Comparison of ENCODE assay signal across 8 cellular contexts in the genomic region with DNA sequence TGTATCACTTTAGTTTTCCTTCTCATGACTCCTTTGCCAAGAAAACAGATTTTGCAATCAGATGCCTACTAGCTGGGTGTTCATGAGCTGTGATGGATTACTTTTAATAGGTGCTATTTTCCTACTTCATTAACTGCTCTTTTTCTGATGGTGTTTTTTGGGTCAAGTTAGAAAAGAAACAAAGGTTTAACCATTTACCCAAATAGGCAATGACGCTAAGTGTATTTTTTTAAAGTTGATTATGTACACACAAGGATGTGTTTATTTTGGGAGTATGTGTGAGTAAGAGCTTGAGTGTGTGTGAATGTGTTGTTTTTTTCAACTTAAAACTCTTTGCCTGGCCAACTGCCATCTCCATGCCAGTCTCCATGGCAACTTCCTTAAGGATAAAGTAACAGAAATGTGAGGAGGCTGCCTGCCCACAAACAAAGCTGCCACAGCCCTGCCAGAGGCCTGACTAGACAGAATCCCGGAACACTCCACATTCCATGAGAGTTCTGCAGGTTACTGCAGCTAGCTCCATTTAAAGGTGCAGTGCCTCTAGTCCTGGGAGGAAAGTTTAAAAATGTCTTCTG.
DNase-seq lines count a peak whose midpoint lies in the region; ATAC-seq, FAIRE-seq and TF ChIP-seq lines count a peak whose summit lies in the region.

No MANE protein-coding gene starts in this region.

- FAIRE-seq in astrocyte (lab: Jason Lieb, UNC): peak; percentile 83

- no peak overlapping the region for H3K4me3 Mint-ChIP-seq in astrocyte (ENCODE audit: unreplicated experiment)

- peak overlapping the region; percentile 35 for H3K9ac ChIP-seq in astrocyte (ENCODE audit: low read length)

- H3K4me1 ChIP-seq in astrocyte (ENCODE audit: insufficient read depth, low read length): peaks cover 5% of the 10 kb centered on the region

- H2AFZ ChIP-seq in astrocyte (ENCODE audit: low read depth, low read length): no peak overlapping the region

- ATAC-seq in HG02852 (IDR thresholded peaks at IDR 0.05; ENCODE audit: unreplicated experiment) (no peak), GM19351 (IDR thresholded peaks at IDR 0.05; ENCODE audit: unreplicated experiment) (no peak)

- H3K9me3 Mint-ChIP-seq in astrocyte (ENCODE audit: unreplicated experiment): peaks cover 3% of the 10 kb centered on the region

- H3K9me3 ChIP-seq in astrocyte (ENCODE audit: insufficient read depth, low read depth, low read length): no peaks in the 10 kb centered on the region

- H3K36me3 Mint-ChIP-seq in astrocyte (ENCODE audit: low read depth, unreplicated experiment): no peaks in the 10 kb centered on the region

- H3K27ac Mint-ChIP-seq in astrocyte (ENCODE audit: unreplicated experiment): peak overlapping the region; percentile 92

- no peak for TF ChIP-seq CTCF in astrocyte (IDR thresholded peaks at IDR 0.05; ENCODE audit: insufficient read depth, low read depth, low read length)

- peak overlapping the region; percentile 41 for H3K4me2 ChIP-seq in astrocyte (ENCODE audit: low read length)

- peak overlapping the region; percentile 65 for H3K27ac ChIP-seq in astrocyte (ENCODE audit: low read depth, low read length)

- peak; percentile 88 for DNase-seq in AG08395 (ENCODE audit: low spot score)
- peak; percentile 82 for DNase-seq in NCI-H1105 treated with DMSO at 0.1 percent for 48 hours (lab: John Stamatoyannopoulos, UW)
- peak; percentile 99 for DNase-seq in astrocyte (ENCODE audit: low read depth)
- DNase-seq in hypothalamus (lab: John Stamatoyannopoulos, UW): peak in 45 of 51 donors; percentile 0 to 78 (median 33)
- DNase-seq in smooth muscle cell of the brain vasculature (ENCODE audit: low read depth, low spot score): peak; percentile 99
- no peak for DNase-seq in activated CD8-positive, alpha-beta memory T cell treated with anti-CD3 and anti-CD28 coated beads, Interleukin-2, amount 50 U/mL, for 48 hours

- H3K79me2 ChIP-seq in astrocyte (ENCODE audit: insufficient read depth, low read length): no peaks in the 10 kb centered on the region

- H4K20me1 ChIP-seq in astrocyte (ENCODE audit: insufficient read depth, low read length): no peaks in the 10 kb centered on the region

- no peaks in the 10 kb centered on the region for H3K27me3 Mint-ChIP-seq in astrocyte (ENCODE audit: low read depth, unreplicated experiment)

- peaks cover 13% of the 10 kb centered on the region for H3K4me1 Mint-ChIP-seq in astrocyte (ENCODE audit: low read depth, unreplicated experiment)

- H3K27me3 ChIP-seq in astrocyte (ENCODE audit: insufficient read depth, low read length): no peaks in the 10 kb centered on the region

- no peak overlapping the region for H3K4me3 ChIP-seq in astrocyte (ENCODE audit: insufficient read depth, low read depth, low read length)

- no peaks in the 10 kb centered on the region for H3K36me3 ChIP-seq in astrocyte (ENCODE audit: insufficient read depth, low read length)
